ENCODE assay signal across 2 cellular contexts in the genomic region with DNA sequence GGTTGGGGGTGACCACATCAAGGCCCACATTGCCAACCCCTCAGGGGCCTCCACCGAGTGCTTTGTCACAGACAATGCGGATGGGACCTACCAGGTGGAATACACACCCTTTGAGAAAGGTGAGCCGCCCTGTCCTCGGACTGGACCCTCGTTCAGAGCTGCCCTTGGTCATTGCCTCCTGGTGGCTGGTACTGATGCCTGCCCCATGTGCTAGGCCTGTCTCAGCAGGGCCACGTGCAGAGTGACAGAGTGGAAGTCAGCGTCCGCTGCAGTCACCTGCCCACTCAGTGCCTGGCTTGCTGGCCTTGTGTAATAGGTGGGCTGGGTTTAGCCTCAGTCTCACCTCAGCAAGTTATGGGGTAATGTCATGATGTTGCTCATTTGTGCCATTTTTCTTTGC.
TF ChIP-seq lines count a peak whose summit lies in the region.

No MANE protein-coding gene starts in this region.

TF ChIP-seq in endothelial cell of umbilical vein, 7 proteins besides CTCF, POLR2A, EP300 and RAD21:
- no peak for TF ChIP-seq GATA2 (IDR thresholded peaks at IDR 0.05; ENCODE audit: insufficient read depth, insufficient read length, low read depth, low read length)
- peak; percentile 7 for TF ChIP-seq POLR2AphosphoS5 (IDR thresholded peaks at IDR 0.05; ENCODE audit: insufficient read depth, low read depth, low read length)

TF ChIP-seq in liver, 16 proteins besides CTCF, POLR2A, EP300 and RAD21:
- TF ChIP-seq NR2F2 (IDR thresholded peaks at IDR 0.05), result no peak
- TF ChIP-seq RXRA (IDR thresholded peaks at IDR 0.05), result peak in 1 of 2 donors; percentile 24
